ENCODE assay signal across 7 cellular contexts in the genomic region with DNA sequence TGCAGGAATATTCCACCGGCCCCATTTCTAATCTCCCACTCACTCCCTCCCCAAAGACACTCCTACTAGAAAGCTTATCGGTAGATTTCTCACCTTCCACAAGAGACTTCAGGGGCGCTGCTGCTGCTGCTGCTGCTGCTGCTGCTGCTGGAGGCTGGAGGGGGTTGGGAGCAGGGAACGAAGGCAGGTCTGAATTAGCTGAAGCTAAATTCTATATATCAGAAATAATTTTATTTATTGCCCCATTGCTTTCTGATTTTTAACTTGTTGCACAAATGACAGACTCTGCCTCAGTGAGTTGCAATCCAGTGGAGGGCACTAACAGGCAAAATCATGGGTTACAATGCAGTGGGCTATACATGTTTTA. TPM values are rescaled to one million over a fixed set of nuclear protein-coding genes. Genes with fewer than 3 reads are reported as not detected.
A peak's percentile ranks its signal among the peaks of the same experiment; 100 is the strongest.
DNase-seq lines count a peak whose midpoint lies in the region; ATAC-seq and TF ChIP-seq lines count a peak whose summit lies in the region.

No MANE protein-coding gene starts in this region.

- no peaks in the 10 kb centered on the region for H3K9me3 ChIP-seq in breast epithelium

- H3K27ac ChIP-seq in breast epithelium: peak overlapping the region in 1 of 2 donors; percentile 85
- H3K27ac ChIP-seq in layer of hippocampus (ENCODE audit: low read depth, low read length): peak overlapping the region; percentile 60
- peak overlapping the region; percentile 36 for H3K27ac ChIP-seq in substantia nigra (ENCODE audit: low read depth, low read length, poor library complexity, severe bottlenecking)

- H3K4me1 ChIP-seq in breast epithelium: no peaks in the 10 kb centered on the region

- DNase-seq in NCI-H748 (lab: John Stamatoyannopoulos, UW; ENCODE audit: unreplicated experiment) (peak; percentile 59), breast epithelium (ENCODE audit: low spot score in 2 of 2) (no peak), substantia nigra (lab: John Stamatoyannopoulos, UW) (peak in 13 of 49 donors; percentile 2 to 54 (median 23)), amniotic stem cell (lab: John Stamatoyannopoulos, UW) (no peak)

- no peak for TF ChIP-seq POLR2A in breast epithelium (IDR thresholded peaks at IDR 0.05)

- no peaks in the 10 kb centered on the region for H3K36me3 ChIP-seq in breast epithelium

- peak overlapping the region; percentile 42 to 69 (median 60) for H3K4me3 ChIP-seq in breast epithelium

- TF ChIP-seq CTCF in breast epithelium (IDR thresholded peaks at IDR 0.05): no peak

- no peaks in the 10 kb centered on the region for H3K27me3 ChIP-seq in breast epithelium
- H3K27me3 ChIP-seq in layer of hippocampus (ENCODE audit: control insufficient read depth, insufficient read depth, low read length): no peaks in the 10 kb centered on the region

- intact Hi-C loops in breast epithelium (cut with DNase I; ENCODE audit: low total_unique reads): no loop called here

- peak; percentile 3 for ATAC-seq in GM18858 (IDR thresholded peaks at IDR 0.05; ENCODE audit: unreplicated experiment)
- peak; percentile 22 for ATAC-seq in HG02885 (IDR thresholded peaks at IDR 0.05; ENCODE audit: poor library complexity, unreplicated experiment)

RNA-seq across cellular contexts. Expression of a gene that starts 25.8 kb away (rescaled TPM):
- total RNA-seq in breast epithelium: 10 to 100 TPM; 11.8 to 21.4 (median 13.4) TPM
